In genomic region chr12:15789215-15790171, GRCh38 we compare ENCODE assay signal across 8 cellular contexts. TPM values are rescaled to one million over a fixed set of nuclear protein-coding genes. Genes with fewer than 3 reads are reported as not detected.
DNase-seq lines count a peak whose midpoint lies in the region; ATAC-seq, FAIRE-seq and TF ChIP-seq lines count a peak whose summit lies in the region.

TSS of gene EPS8 (minus strand) at chr12:15789388. CDS start at chr12:15682951, 106,437 bp downstream.

- H3K4me3 Mint-ChIP-seq in type B pancreatic cell: peak within 1 kb of the TSS; percentile 93

- H3K36me3 ChIP-seq in adrenal gland (replicated peaks in 1 of 2) (no peaks in the 10 kb centered on the region), heart right ventricle (no peaks in the 10 kb centered on the region)

- peak within 1 kb of the TSS in 4 of 5 donors; percentile 57 to 88 (median 74) for H3K27ac ChIP-seq in adrenal gland
- peak within 1 kb of the TSS; percentile 83 to 93 (median 88) for H3K27ac ChIP-seq in heart right ventricle

- H3K9me3 ChIP-seq in adrenal gland (replicated peaks in 1 of 3) (no peaks in the 10 kb centered on the region), heart right ventricle (peaks cover 0 to 5% (median 0%) of the 10 kb centered on the region in 11 donors)

- peak within 1 kb of the TSS; percentile 73 for H3K27ac Mint-ChIP-seq in type B pancreatic cell

- TF ChIP-seq POLR2A in GM12891 (IDR thresholded peaks at IDR 0.05; ENCODE audit: low read depth, low read length): no peak
- TF ChIP-seq POLR2A in adrenal gland (IDR thresholded peaks at IDR 0.05): peak; percentile 87 to 89

- no peaks in the 10 kb centered on the region for H3K9me3 Mint-ChIP-seq in type B pancreatic cell

- H3K4me3 ChIP-seq in adrenal gland: peak within 1 kb of the TSS; percentile 25 to 80 (median 55)
- peak within 1 kb of the TSS; percentile 62 to 90 (median 84) for H3K4me3 ChIP-seq in heart right ventricle

- peaks cover 36% of the 10 kb centered on the region for H3K27me3 Mint-ChIP-seq in type B pancreatic cell

- intact Hi-C loops in adrenal gland (cut with DNase I): no loop called here
- intact Hi-C loops in heart right ventricle (cut with DNase I): loop anchor here in 7 of 10 donors (5.0 to 10.0 kb wide), 6 partner anchors 55 to 197 kb away; no protein-coding TSS in a partner anchor
- intact Hi-C loops in posterior vena cava (cut with DNase I): loop anchor here in 1 of 2 donors (10.0 kb wide), 3 partner anchors 55 to 195 kb away; no protein-coding TSS in a partner anchor

- TF ChIP-seq CTCF in adrenal gland (IDR thresholded peaks at IDR 0.05) (peak in 1 of 6 experiments; percentile 31), heart right ventricle (IDR thresholded peaks at IDR 0.05) (peak in 2 of 9 donors; percentile 16 to 26), type B pancreatic cell (conservative IDR thresholded peaks at IDR 0.05) (no peak)

- 2 to 6% (median 3%) methylated on average over 22 to 85 of the region's 85 CpGs for WGBS in adrenal gland, 4 donors
- WGBS in heart right ventricle, 2 donors: 2 to 3% methylated on average over 85 of the region's 85 CpGs

- H3K36me3 Mint-ChIP-seq in type B pancreatic cell: peaks cover 20% of the 10 kb centered on the region

- peak; percentile 95 for ATAC-seq in HG02759 (IDR thresholded peaks at IDR 0.05; ENCODE audit: unreplicated experiment)
- ATAC-seq in heart right ventricle: peak; percentile 94 to 100 (median 96)

- peak; percentile 77 for DNase-seq in GM12891 (ENCODE audit: insufficient read length, low spot score)
- peak; percentile 96 to 99 (median 98) for DNase-seq in NCI-H1417 (lab: John Stamatoyannopoulos, UW)
- peak; percentile 84 for DNase-seq in T follicular helper cell (ENCODE audit: low read depth)
- peak; percentile 89 to 94 (median 91) for DNase-seq in adrenal gland
- peak; percentile 92 to 94 for DNase-seq in heart right ventricle
- DNase-seq in posterior vena cava (ENCODE audit: low spot score): peak; percentile 97
- DNase-seq in type B pancreatic cell (ENCODE audit: extremely low spot score, unreplicated experiment): peak; percentile 96

- no peaks in the 10 kb centered on the region for H3K27me3 ChIP-seq in adrenal gland
- peaks cover 0 to 27% (median 0%) of the 10 kb centered on the region in 7 donors for H3K27me3 ChIP-seq in heart right ventricle

- H3K4me1 Mint-ChIP-seq in type B pancreatic cell (ENCODE audit: unreplicated experiment): no peaks in the 10 kb centered on the region

- H3K4me1 ChIP-seq in adrenal gland (replicated peaks in 1 of 2) (peaks cover 0 to 12% of the 10 kb centered on the region in 2 donors), heart right ventricle (peaks cover 0 to 28% (median 7%) of the 10 kb centered on the region in 9 donors)

- peak; percentile 81 for FAIRE-seq in GM12891 (lab: Jason Lieb, UNC)

TF ChIP-seq in GM12891, 5 proteins besides CTCF, POLR2A, EP300 and RAD21:
- TF ChIP-seq POU2F2 (IDR thresholded peaks at IDR 0.05; ENCODE audit: low read depth, low read length) (no peak), PAX5 (IDR thresholded peaks at IDR 0.05; ENCODE audit: insufficient read depth, low read length, severe bottlenecking) (no peak), TAF1 (IDR thresholded peaks at IDR 0.05; ENCODE audit: low read depth, low read length) (no peak), SPI1 (IDR thresholded peaks at IDR 0.05; ENCODE audit: low read depth, low read length) (no peak), POLR2AphosphoS5 (IDR thresholded peaks at IDR 0.05; ENCODE audit: low read depth, low read length) (no peak)

RNA-seq across cellular contexts. Expression of gene EPS8, which starts in this region (rescaled TPM):
- 0.82 TPM for polyA plus RNA-seq in GM12891 (2012; ENCODE audit: low read depth, missing spikeins)
- total RNA-seq in adrenal gland: 10 to 100 TPM; 20.7 to 76.8 (median 40.1) TPM
- polyA plus RNA-seq in adrenal gland: 10 to 100 TPM; 14.6 to 27.3 (median 17.9) TPM
- 10 to 100 TPM in 7 of 10 donors, 1 to 10 TPM in 3; 7.7 to 38.6 (median 14.0) TPM for total RNA-seq in heart right ventricle
- 10 to 100 TPM; 16.3 to 34.5 TPM for polyA plus RNA-seq in heart right ventricle
- total RNA-seq in posterior vena cava: 100 to 1,000 TPM; 107 to 144 TPM
- total RNA-seq in type B pancreatic cell (ENCODE audit: low replicate concordance): 23.7 and 31.7 TPM in 2 replicates

Comparison
In these comparisons a context has a peak if more than half of its experiments do, and no peak if none do; other contexts are left out.
1. Peak in every context shown above with its lines: DNase-seq, ATAC-seq, H3K4me3 ChIP-seq and H3K27ac ChIP-seq.
2. intact Hi-C loops: an anchor here in heart right ventricle (5.0 to 10.0 kb wide); none called in adrenal gland.